In genomic region chr10:49518982-49519578, GRCh38 we compare ENCODE assay signal across 8 cellular contexts. TPM values are rescaled to one million over a fixed set of nuclear protein-coding genes. Genes with fewer than 3 reads are reported as not detected.
DNase-seq lines count a peak whose midpoint lies in the region; ATAC-seq, FAIRE-seq and TF ChIP-seq lines count a peak whose summit lies in the region.

No MANE protein-coding gene starts in this region.

- CTCF ChIA-PET in A549 (lab: Yijun Ruan, JAX) (interaction anchor here (0.7 to 13.0 kb wide), 21 partner anchors 9 to 868 kb away, joined by 3 to 154 read pairs (median 4); partner anchors contain the start of gene ERCC6), T-cell (lab: Charles Lee) (interaction anchor here (1.0 to 2.6 kb wide), 7 partner anchors 14 to 861 kb away, joined by 3 to 25 read pairs (median 6); partner anchors contain the start of gene ERCC6 (in 1 of the 2))

- H3K27me3 Mint-ChIP-seq in T-cell, result peaks cover 0 to 2% of the 10 kb centered on the region in 2 donors
- peaks cover 0 to 3% (median 0%) of the 10 kb centered on the region in 5 donors for H3K27me3 Mint-ChIP-seq in naive thymus-derived CD8-positive, alpha-beta T cell

- peak; percentile 63 to 69 for TF ChIP-seq RAD21 in A549 (conservative IDR thresholded peaks at IDR 0.05 in 1 of 2, IDR thresholded peaks at IDR 0.05 in 1 of 2)

- peaks cover 24% of the 10 kb centered on the region for H3K36me3 ChIP-seq in DOHH2 (ENCODE audit: control insufficient read depth, low read length)

- DNase-seq in A549 (ENCODE audit: low read depth in 1 of 2, low spot score in 1 of 2), result peak; percentile 50 to 59
- DNase-seq in HuH-7.5 (ENCODE audit: low spot score), result peak; percentile 13
- DNase-seq in T-cell, result peak in 12 of 34 experiments; percentile 8 to 35 (median 16)
- peak in 5 of 10 donors; percentile 27 to 48 (median 40) for DNase-seq in naive thymus-derived CD8-positive, alpha-beta T cell
- no peak for DNase-seq in omental fat pad (ENCODE audit: low spot score)
- DNase-seq in NCI-H1048 (lab: John Stamatoyannopoulos, UW), result no peak

- H3K27me3 ChIP-seq in DOHH2 (ENCODE audit: control insufficient read depth, low read length), result no peaks in the 10 kb centered on the region

- no peak for TF ChIP-seq POLR2A in A549 (IDR thresholded peaks at IDR 0.05; ENCODE audit: low read length)

- no peaks in the 10 kb centered on the region for H3K9me2 ChIP-seq in DOHH2 (replicated peaks; ENCODE audit: control insufficient read depth, low read length)

- H3K4me1 Mint-ChIP-seq in T-cell, result peaks cover 5 to 16% (median 11%) of the 10 kb centered on the region in 3 donors
- peaks cover 3 to 9% (median 6%) of the 10 kb centered on the region in 4 donors for H3K4me1 Mint-ChIP-seq in naive thymus-derived CD8-positive, alpha-beta T cell

- FAIRE-seq in A549 (lab: Jason Lieb, UNC), result no peak

- no peaks in the 10 kb centered on the region for H3K9me3 Mint-ChIP-seq in T-cell
- H3K9me3 Mint-ChIP-seq in naive thymus-derived CD8-positive, alpha-beta T cell, result no peaks in the 10 kb centered on the region

- H4K20me1 ChIP-seq in DOHH2 (ENCODE audit: control insufficient read depth, insufficient read depth, low read depth, low read length), result peaks cover 3% of the 10 kb centered on the region

- no peaks in the 10 kb centered on the region for H3F3A ChIP-seq in DOHH2 (ENCODE audit: control insufficient read depth, insufficient read depth)

- no peak overlapping the region for H3K4me3 ChIP-seq in A549
- H3K4me3 ChIP-seq in DOHH2 (ENCODE audit: low read length), result no peak overlapping the region

- H3K4me2 ChIP-seq in A549, result no peak overlapping the region
- H3K4me2 ChIP-seq in DOHH2 (ENCODE audit: low read length), result no peak overlapping the region

- WGBS in A549 (ENCODE audit: missing lambda C conversion rate), result 34% methylated on average over 3 of the region's 3 CpGs

- no peak overlapping the region for H3K4me3 Mint-ChIP-seq in T-cell
- no peak overlapping the region for H3K4me3 Mint-ChIP-seq in naive thymus-derived CD8-positive, alpha-beta T cell

- H3K27ac ChIP-seq in A549, result no peak overlapping the region
- H3K27ac ChIP-seq in DOHH2 (ENCODE audit: low read depth, low read length), result no peak overlapping the region

- peaks cover 58% of the 10 kb centered on the region for H3K36me3 Mint-ChIP-seq in T-cell
- peaks cover 0 to 89% (median 35%) of the 10 kb centered on the region in 3 donors for H3K36me3 Mint-ChIP-seq in naive thymus-derived CD8-positive, alpha-beta T cell

- POLR2A ChIA-PET in A549 (lab: Yijun Ruan, JAX), result interaction anchor here (1.4 kb wide), 1 partner anchor 112 kb away, joined by 5 read pairs; no protein-coding TSS in a partner anchor
- POLR2A ChIA-PET in T-cell (lab: Charles Lee), result interaction anchor here in 1 of 2 donors (0.6 kb wide), 1 partner anchor 8 kb away, joined by 5 read pairs; no protein-coding TSS in a partner anchor
- POLR2A ChIA-PET in naive thymus-derived CD8-positive, alpha-beta T cell (lab: Charles Lee), result no interaction called here

- peak; percentile 58 for TF ChIP-seq CTCF in A549 (IDR thresholded peaks at IDR 0.05)
- peak; percentile 69 for TF ChIP-seq CTCF in DOHH2 (IDR thresholded peaks at IDR 0.05; ENCODE audit: low read depth, low read length, poor library complexity, severe bottlenecking)
- TF ChIP-seq CTCF in omental fat pad (IDR thresholded peaks at IDR 0.05), result no peak

- TF ChIP-seq EP300 in A549 (IDR thresholded peaks at IDR 0.05), result no peak

- H3K4me1 ChIP-seq in A549 (no peaks in the 10 kb centered on the region), DOHH2 (ENCODE audit: control insufficient read depth, low read length) (no peaks in the 10 kb centered on the region)

- no peak overlapping the region for H3K27ac Mint-ChIP-seq in T-cell
- H3K27ac Mint-ChIP-seq in naive thymus-derived CD8-positive, alpha-beta T cell, result peak overlapping the region in 1 of 10 donors; percentile 22

- no peaks in the 10 kb centered on the region for H3K9me3 ChIP-seq in A549
- H3K9me3 ChIP-seq in DOHH2 (ENCODE audit: control insufficient read depth, insufficient read depth, low read length), result no peaks in the 10 kb centered on the region

- H3K79me2 ChIP-seq in DOHH2 (ENCODE audit: control insufficient read depth, low read length), result peaks cover 4% of the 10 kb centered on the region; the same call in 1 of the 2 replicates

- ATAC-seq in A549 (peak; percentile 79 to 91), T-cell (replicated peaks in 1 of 4) (peak; percentile 57 to 68 (median 61)), esophagus mucosa (peak; percentile 77), omental fat pad (ENCODE audit: low FRiP score) (no peak)
- ATAC-seq in naive thymus-derived CD8-positive, alpha-beta T cell, result peak; percentile 53 to 80

TF ChIP-seq in A549, 52 proteins besides CTCF, POLR2A, EP300 and RAD21:
- TF ChIP-seq SMC3 (IDR thresholded peaks at IDR 0.05) (peak; percentile 32; the same call in 1 of the 3 replicates), CHD4 (IDR thresholded peaks at IDR 0.05; ENCODE audit: borderline replicate concordance) (no peak)

RNA-seq across cellular contexts. Expression of gene ERCC6, which starts 19.8 kb away (rescaled TPM):
- polyA plus RNA-seq in A549 (2011; rRNA removed) (8.8 and 9.4 TPM in 2 replicates), A549 (2017; fragmentation: RNase III; extraction: RNeasy Plus Mini Kit Qiagen cat#74134 plus additional on column Dnase treatment) (5.5 to 5.8 TPM (median 5.6 TPM) in 3 replicates)
- polyA plus RNA-seq in A549 (2012; cell fraction: cytosol; rRNA removed), result 4.9 and 5.5 TPM in 2 replicates
- polyA plus RNA-seq in A549 (2012; cell fraction: nucleus; rRNA removed), result 5.5 and 6.0 TPM in 2 replicates
- 21.6 and 36.4 TPM in 2 replicates for polyA minus RNA-seq in A549 (2011; rRNA and poly(A)+ RNA removed)
- total RNA-seq in T-cell (10 to 100 TPM; 34.6 to 40.7 (median 39.1) TPM), esophagus mucosa (19.0 TPM), omental fat pad (10 to 100 TPM; 11.5 to 16.7 (median 11.8) TPM)
- total RNA-seq in naive thymus-derived CD8-positive, alpha-beta T cell, result 10 to 100 TPM; 49.8 to 50.4 TPM
- 1 to 10 TPM; 7.9 to 9.0 (median 8.4) TPM for polyA plus RNA-seq in naive thymus-derived CD8-positive, alpha-beta T cell

Comparison
In these comparisons a context has a peak if more than half of its experiments do, and no peak if none do; other contexts are left out.
1. DNase-seq: peak in A549 (2 of 2) and HuH-7.5 (single experiment); none in omental fat pad (single experiment) and NCI-H1048 (single experiment).
2. CTCF ChIP-seq: peak in A549 (single experiment) and DOHH2 (single experiment); none in omental fat pad (0 of 3).